ENCODE assay signal across 24 cellular contexts in genomic region chr12:101847325-101847724, GRCh38. TPM values are rescaled to one million over a fixed set of nuclear protein-coding genes. Genes with fewer than 3 reads are reported as not detected.
A peak's percentile ranks its signal among the peaks of the same experiment; 100 is the strongest.
DNase-seq lines count a peak whose midpoint lies in the region; ATAC-seq, FAIRE-seq and TF ChIP-seq lines count a peak whose summit lies in the region.
"Had no signal": no experiment of that assay in that cellular context is flagged by ENCODE, and none has a peak within 500 bp of the region (broad histone marks: within the 10 kb centered on the region; RNA-seq: fewer than 3 reads in every experiment).

No MANE protein-coding gene starts in this region.

- POLR2A ChIA-PET in PC-3 (lab: Charles Lee; ENCODE audit: unreplicated experiment): no interaction called here
- POLR2A ChIA-PET in H1 (lab: Charles Lee; ENCODE audit: partially characterized antibody): no interaction called here

- no peak overlapping the region for H4K91ac ChIP-seq in H1 (replicated peaks; ENCODE audit: insufficient read length, low read length)

- DNase-seq in GM12891 (ENCODE audit: insufficient read length, low spot score) (no peak), PC-3 (no peak), H1 (ENCODE audit: low read depth in 1 of 2, low spot score in 2 of 2) (no peak), osteoblast (ENCODE audit: insufficient read length, low spot score, missing footprints) (no peak), GM13976 (ENCODE audit: low spot score) (no peak), lower leg skin (ENCODE audit: low spot score in 2 of 2) (no peak)
- no peak for DNase-seq in activated T-cell treated with anti-CD3 and anti-CD28 coated beads, Interleukin-2, amount 50 U/mL, for 4 hours
- DNase-seq: AML-193; BE2C; CD4-positive, alpha-beta T cell; CD8-positive, alpha-beta memory T cell; DMS 273 treated with DMSO at 0.1 percent for 48 hours; DMS79; EL; GDM1; GM23248; H9 had no signal

- no peak overlapping the region for H2BK120ac ChIP-seq in H1 (replicated peaks; ENCODE audit: low read depth, low read length)

- H3K4me3 Mint-ChIP-seq in activated T-cell treated with anti-CD3 and anti-CD28 coated beads, Interleukin-2, amount 50 U/mL, for 4 hours: no peak overlapping the region
- H3K4me3 Mint-ChIP-seq: CD14-positive monocyte; CD4-positive, alpha-beta T cell; CD8-positive, alpha-beta memory T cell; H9 had no signal

- H2AK5ac ChIP-seq in H1 (ENCODE audit: low read depth, low read length): no peak overlapping the region

- H3K23me2 ChIP-seq in H1 (ENCODE audit: low read depth, low read length): no peaks in the 10 kb centered on the region

- no peak overlapping the region for H4K5ac ChIP-seq in H1 (ENCODE audit: insufficient read length, low read depth, low read length)

- no peak overlapping the region for H3K4me3 ChIP-seq in PC-3 (ENCODE audit: low read length)
- no peak overlapping the region for H3K4me3 ChIP-seq in H1 (ENCODE audit: extremely low read depth in 1 of 4, insufficient read depth in 2 of 4, low read depth in 3 of 4, low read length in 4 of 4)
- H3K4me3 ChIP-seq in osteoblast (ENCODE audit: insufficient read depth, low read length): no peak overlapping the region
- H3K4me3 ChIP-seq in lower leg skin (ENCODE audit: low read depth, poor library complexity, severe bottlenecking): no peak overlapping the region
- H3K4me3 ChIP-seq: BLaER1 treated with 17β-estradiol and CSF1 and Interleukin-3, amounts not matched to agents 10 nM and 100 nM; GM12878; GM23248 had no signal

- no peak for TF ChIP-seq EP300 in H1 (IDR thresholded peaks at IDR 0.05; ENCODE audit: borderline replicate concordance in 1 of 2, low read depth in 2 of 2, low read length in 2 of 2)

- WGBS in H1 (ENCODE audit: extremely low coverage in 1 of 2, insufficient coverage in 1 of 2, insufficient read length in 1 of 2, insufficient replicate concordance in 2 of 2, low coverage in 1 of 2, low lambda C conversion rate in 2 of 2, missing lambda C conversion rate in 1 of 2), 2 experiments: 77% methylated on average over 5 of the region's 5 CpGs; no CpG with 5 or more reads in 1 of the 2 experiments
- WGBS in lower leg skin, 2 donors: 72 to 77% methylated on average over 5 of the region's 5 CpGs

- no peaks in the 10 kb centered on the region for H3K27me3 Mint-ChIP-seq in activated T-cell treated with anti-CD3 and anti-CD28 coated beads, Interleukin-2, amount 50 U/mL, for 4 hours (ENCODE audit: low read depth)
- H3K27me3 Mint-ChIP-seq: CD4-positive, alpha-beta T cell; CD8-positive, alpha-beta memory T cell had no signal

- no peak overlapping the region for H2AFZ ChIP-seq in PC-3 (ENCODE audit: low read length)
- H2AFZ ChIP-seq in H1 (ENCODE audit: low read length): no peak overlapping the region
- H2AFZ ChIP-seq in osteoblast (ENCODE audit: low read length): peak overlapping the region; percentile 35
- H2AFZ ChIP-seq: GM23248 had no signal

- H3K9ac ChIP-seq in PC-3 (ENCODE audit: low read length) (no peak overlapping the region), H1 (replicated peaks in 1 of 4; ENCODE audit: extremely low read depth in 1 of 4, low read depth in 3 of 4, low read length in 3 of 4) (no peak overlapping the region)
- H3K9ac ChIP-seq: BLaER1 treated with 17β-estradiol and CSF1 and Interleukin-3, amounts not matched to agents 10 nM and 100 nM; GM23248 had no signal

- H2BK12ac ChIP-seq in H1 (ENCODE audit: low read depth, low read length): no peak overlapping the region

- H4K20me1 ChIP-seq in PC-3 (ENCODE audit: low read length) (no peaks in the 10 kb centered on the region), H1 (replicated peaks in 1 of 2; ENCODE audit: control insufficient read depth in 1 of 2, insufficient read depth in 2 of 2, low read length in 2 of 2) (no peaks in the 10 kb centered on the region), osteoblast (ENCODE audit: insufficient read depth, low read length) (no peaks in the 10 kb centered on the region)
- H4K20me1 ChIP-seq: BLaER1 treated with 17β-estradiol and CSF1 and Interleukin-3, amounts not matched to agents 10 nM and 100 nM had no signal

- FAIRE-seq in GM12891 (lab: Jason Lieb, UNC): peak; percentile 16
- no peak for FAIRE-seq in H1 (lab: Jason Lieb, UNC)
- FAIRE-seq: A204.1, D721Med, GM12878 had no signal

- H3K4ac ChIP-seq in H1 (replicated peaks; ENCODE audit: insufficient read length, low read depth, low read length): no peak overlapping the region

- H3K79me1 ChIP-seq in H1 (ENCODE audit: low read depth, low read length): no peaks in the 10 kb centered on the region

- no peak overlapping the region for H3K14ac ChIP-seq in H1 (ENCODE audit: insufficient read length)

- no peak overlapping the region for H2BK15ac ChIP-seq in H1 (ENCODE audit: low read length)

- H4K8ac ChIP-seq in H1 (ENCODE audit: extremely low read depth, insufficient read depth, low read length): no peak overlapping the region

- in situ Hi-C loops in GM13976 (cut with MboI; ENCODE audit: low sequenced_read_pairs, unreplicated experiment): no loop called here

- TF ChIP-seq CTCF in PC-3 (conservative IDR thresholded peaks at IDR 0.05; ENCODE audit: low read depth, low read length): 0 out of 2 replicates have a peak, but pooled peaks have one; percentile 18
- TF ChIP-seq CTCF in H1 (IDR thresholded peaks at IDR 0.05; ENCODE audit: control extremely low read depth in 1 of 3, insufficient read depth in 1 of 3, low read depth in 1 of 3, low read length in 3 of 3): no peak
- no peak for TF ChIP-seq CTCF in osteoblast (IDR thresholded peaks at IDR 0.05; ENCODE audit: extremely low read depth, low read depth, low read length)
- TF ChIP-seq CTCF in GM13976 (IDR thresholded peaks at IDR 0.05; ENCODE audit: borderline replicate concordance, control extremely low read depth, extremely low read depth, insufficient read depth, missing control alignments): no peak
- no peak for TF ChIP-seq CTCF in lower leg skin (IDR thresholded peaks at IDR 0.05)

- H3K36me3 Mint-ChIP-seq in activated T-cell treated with anti-CD3 and anti-CD28 coated beads, Interleukin-2, amount 50 U/mL, for 4 hours (ENCODE audit: insufficient read depth): no peaks in the 10 kb centered on the region
- H3K36me3 Mint-ChIP-seq: CD14-positive monocyte; CD8-positive, alpha-beta memory T cell had no signal

- peak overlapping the region; percentile 59 for H3K56ac ChIP-seq in H1 (replicated peaks; ENCODE audit: insufficient read length, low read depth, low read length)

- no peak for ATAC-seq in PC-3
- no peak for ATAC-seq in activated T-cell treated with anti-CD3 and anti-CD28 coated beads, Interleukin-2, amount 50 U/mL, for 4 hours
- ATAC-seq in HG02852 (IDR thresholded peaks at IDR 0.05; ENCODE audit: unreplicated experiment): no peak
- ATAC-seq: GM12878, HCT116 had no signal

- TF ChIP-seq RAD21 in H1 (IDR thresholded peaks at IDR 0.05 in 1 of 2, conservative IDR thresholded peaks at IDR 0.05 in 1 of 2; ENCODE audit: low read depth in 2 of 2, low read length in 2 of 2): no peak

- CTCF ChIA-PET in PC-3 (lab: Charles Lee) (no interaction called here), H1 (lab: Charles Lee; ENCODE audit: partially characterized antibody) (interaction anchor here (0.6 to 16.1 kb wide), 4 partner anchors 7 to 1846 kb away, joined by 3 to 190 read pairs (median 10); partner anchors contain the start of gene GNPTAB)

- H3K9me3 ChIP-seq in PC-3 (ENCODE audit: low read length): no peaks in the 10 kb centered on the region
- H3K9me3 ChIP-seq in H1 (ENCODE audit: insufficient read depth in 2 of 2, low read depth in 1 of 2, low read length in 1 of 2): no peaks in the 10 kb centered on the region
- no peaks in the 10 kb centered on the region for H3K9me3 ChIP-seq in osteoblast (ENCODE audit: low read depth, low read length)
- H3K9me3 ChIP-seq: BE2C; BLaER1 treated with 17β-estradiol and CSF1 and Interleukin-3, amounts not matched to agents 10 nM and 100 nM had no signal

- no peak for TF ChIP-seq POLR2A in GM12891 (IDR thresholded peaks at IDR 0.05; ENCODE audit: low read depth, low read length)
- TF ChIP-seq POLR2A in H1 (IDR thresholded peaks at IDR 0.05; ENCODE audit: control extremely low read depth in 1 of 2, low read depth in 2 of 2, low read length in 2 of 2): no peak
- no peak for TF ChIP-seq POLR2A in lower leg skin (IDR thresholded peaks at IDR 0.05)

- no peak overlapping the region for H2BK5ac ChIP-seq in H1 (ENCODE audit: low read depth, low read length)

- no TSS peak for BruUV-seq in PC-3 (replicated peaks; lab: Mats Ljungman, UMichigan)

- H3K79me2 ChIP-seq in PC-3 (ENCODE audit: low read length): no peaks in the 10 kb centered on the region
- H3K79me2 ChIP-seq in H1 (ENCODE audit: control insufficient read depth in 1 of 2, insufficient read depth in 2 of 2, low read length in 2 of 2): no peaks in the 10 kb centered on the region
- H3K79me2 ChIP-seq in osteoblast (ENCODE audit: insufficient read depth, low read length): no peaks in the 10 kb centered on the region

- H3K4me2 ChIP-seq in PC-3 (ENCODE audit: low read length) (no peak overlapping the region), H1 (ENCODE audit: insufficient read depth in 1 of 2, low read depth in 2 of 2, low read length in 2 of 2) (no peak overlapping the region), osteoblast (ENCODE audit: insufficient read depth, low read length) (no peak overlapping the region)
- H3K4me2 ChIP-seq: BLaER1 treated with 17β-estradiol and CSF1 and Interleukin-3, amounts not matched to agents 10 nM and 100 nM had no signal

- H3K23ac ChIP-seq in H1 (ENCODE audit: insufficient read length): peak overlapping the region; percentile 32

- H3K36me3 ChIP-seq in PC-3 (ENCODE audit: low read depth, low read length) (no peaks in the 10 kb centered on the region), H1 (ENCODE audit: control insufficient read depth in 2 of 4, insufficient read depth in 4 of 4, low read length in 3 of 4) (no peaks in the 10 kb centered on the region), osteoblast (ENCODE audit: insufficient read depth, low read length) (no peaks in the 10 kb centered on the region)
- H3K36me3 ChIP-seq: BE2C; BLaER1 treated with 17β-estradiol and CSF1 and Interleukin-3, amounts not matched to agents 10 nM and 100 nM had no signal

- H3K9me2 ChIP-seq in PC-3 (replicated peaks; ENCODE audit: low read length): no peaks in the 10 kb centered on the region

- no peaks in the 10 kb centered on the region for H3K9me3 Mint-ChIP-seq in activated T-cell treated with anti-CD3 and anti-CD28 coated beads, Interleukin-2, amount 50 U/mL, for 4 hours
- H3K9me3 Mint-ChIP-seq: CD14-positive monocyte; CD4-positive, alpha-beta T cell; CD8-positive, alpha-beta memory T cell; H9 had no signal

- H3K4me1 Mint-ChIP-seq in activated T-cell treated with anti-CD3 and anti-CD28 coated beads, Interleukin-2, amount 50 U/mL, for 4 hours (ENCODE audit: low read depth): no peaks in the 10 kb centered on the region
- H3K4me1 Mint-ChIP-seq: CD8-positive, alpha-beta memory T cell; H9 had no signal

- no peak overlapping the region for H3K18ac ChIP-seq in H1 (ENCODE audit: extremely low read depth, low read length)

- no peaks in the 10 kb centered on the region for H3F3A ChIP-seq in PC-3 (ENCODE audit: low read length, unreplicated experiment)

- no peaks in the 10 kb centered on the region for H3K4me1 ChIP-seq in PC-3 (ENCODE audit: insufficient read depth, low read length)
- H3K4me1 ChIP-seq in H1 (replicated peaks in 1 of 4; ENCODE audit: control insufficient read depth in 3 of 4, insufficient read depth in 4 of 4, low read length in 3 of 4): no peaks in the 10 kb centered on the region
- no peaks in the 10 kb centered on the region for H3K4me1 ChIP-seq in osteoblast (ENCODE audit: insufficient read depth, low read length)
- H3K4me1 ChIP-seq: BE2C had no signal

- intact Hi-C loops in PC-3 (cut with micrococcal nuclease) (no loop called here), lower leg skin (cut with DNase I; ENCODE audit: low total_unique reads) (no loop called here)

- H3K27ac ChIP-seq in PC-3 (ENCODE audit: low read length): no peak overlapping the region
- H3K27ac ChIP-seq in H1 (ENCODE audit: low read depth, low read length): no peak overlapping the region
- no peak overlapping the region for H3K27ac ChIP-seq in osteoblast (ENCODE audit: low read depth, low read length)
- H3K27ac ChIP-seq: BLaER1 treated with 17β-estradiol and CSF1 and Interleukin-3, amounts not matched to agents 10 nM and 100 nM; GM23248 had no signal

- H3K27me3 ChIP-seq in PC-3 (ENCODE audit: low read length) (no peaks in the 10 kb centered on the region), H1 (replicated peaks in 1 of 4; ENCODE audit: control insufficient read depth in 3 of 4, extremely low read depth in 1 of 4, insufficient read depth in 3 of 4, low read length in 3 of 4) (no peaks in the 10 kb centered on the region), osteoblast (ENCODE audit: insufficient read depth, low read length) (no peaks in the 10 kb centered on the region)
- H3K27me3 ChIP-seq: BE2C; BLaER1 treated with 17β-estradiol and CSF1 and Interleukin-3, amounts not matched to agents 10 nM and 100 nM had no signal

- H2BK20ac ChIP-seq in H1 (ENCODE audit: low read length): no peak overlapping the region

RNA-seq across cellular contexts. Expression of gene GNPTAB, which starts 16.6 kb away (rescaled TPM):
- polyA plus RNA-seq in GM12891 (2012; ENCODE audit: low read depth, missing spikeins): 12.4 TPM
- 21.0 and 22.1 TPM in 2 replicates for total RNA-seq in PC-3 (2014; rRNA removed)
- 51.3 and 54.6 TPM in 2 replicates for total RNA-seq in H1 (2021; fragmentation: NEBNext Ultra II Directional; extraction: Animal tissue kit (Norgen Biotek cat#: 25700))
- 14.3 and 21.5 TPM in 2 replicates for polyA plus RNA-seq in H1 (2011; rRNA removed)
- 24.0 TPM for polyA plus RNA-seq in H1 (2011; cell fraction: cytosol; rRNA removed)
- polyA plus RNA-seq in H1 (2011; cell fraction: nucleus; rRNA removed): 21.3 TPM
- 22.9 to 45.7 TPM (median 29.2 TPM) in 4 replicates for polyA plus RNA-seq in H1 (2012, experiment 1 of 2)
- 2.5 TPM for polyA plus RNA-seq in H1 (2012, experiment 2 of 2)
- polyA plus RNA-seq in H1 (2013, experiment 1 of 2): 32.0 TPM
- polyA plus RNA-seq in H1 (2013, experiment 2 of 2): 34.8 TPM
- 76.7 and 97.7 TPM in 2 replicates for polyA minus RNA-seq in H1 (2011; rRNA and poly(A)+ RNA removed)
- polyA minus RNA-seq in H1 (2011; cell fraction: cytosol; rRNA and poly(A)+ RNA removed): 23.4 TPM
- 65.5 TPM for polyA minus RNA-seq in H1 (2011; cell fraction: nucleus; rRNA and poly(A)+ RNA removed)
- 93.0 and 93.1 TPM in 2 replicates for total RNA-seq in osteoblast
- total RNA-seq in lower leg skin: 10 to 100 TPM; 24.3 to 45.9 (median 32.6) TPM
- 10 to 100 TPM; 25.3 to 31.9 (median 29.6) TPM for total RNA-seq in activated T-cell treated with anti-CD3 and anti-CD28 coated beads, Interleukin-2, amount 50 U/mL, for 4 hours

RNA-seq across cellular contexts. Expression of gene DRAM1, which starts 30.1 kb away (rescaled TPM):
- 37.6 TPM for polyA plus RNA-seq in GM12891 (2012; ENCODE audit: low read depth, missing spikeins)
- total RNA-seq in PC-3 (2014; rRNA removed) (4.0 and 5.2 TPM in 2 replicates), osteoblast (141 and 150 TPM in 2 replicates), lower leg skin (1 to 10 TPM; 4.5 to 8.1 (median 5.9) TPM)
- total RNA-seq in H1 (2021; fragmentation: NEBNext Ultra II Directional; extraction: Animal tissue kit (Norgen Biotek cat#: 25700)): 5.7 and 6.2 TPM in 2 replicates
- 3.0 and 4.6 TPM in 2 replicates for polyA plus RNA-seq in H1 (2011; rRNA removed)
- polyA plus RNA-seq in H1 (2011; cell fraction: cytosol; rRNA removed): 2.9 TPM
- 4.2 TPM for polyA plus RNA-seq in H1 (2011; cell fraction: nucleus; rRNA removed)
- polyA plus RNA-seq in H1 (2012, experiment 1 of 2): 5.9 to 9.3 TPM (median 6.5 TPM) in 4 replicates
- 2.0 TPM for polyA plus RNA-seq in H1 (2012, experiment 2 of 2)
- polyA plus RNA-seq in H1 (2013, experiment 1 of 2): 6.8 TPM
- polyA plus RNA-seq in H1 (2013, experiment 2 of 2): 7.8 TPM
- 6.5 and 7.7 TPM in 2 replicates for polyA minus RNA-seq in H1 (2011; rRNA and poly(A)+ RNA removed)
- polyA minus RNA-seq in H1 (2011; cell fraction: cytosol; rRNA and poly(A)+ RNA removed): 2.9 TPM
- 13.9 TPM for polyA minus RNA-seq in H1 (2011; cell fraction: nucleus; rRNA and poly(A)+ RNA removed)
- total RNA-seq in activated T-cell treated with anti-CD3 and anti-CD28 coated beads, Interleukin-2, amount 50 U/mL, for 4 hours: 1 to 10 TPM; 1.7 to 3.4 (median 3.1) TPM

Comparison
In these comparisons a context has a peak if more than half of its experiments do, and no peak if none do; other contexts are left out.
1. RNA of gene DRAM1, which starts 30.1 kb away (total RNA-seq): 141 to 150 TPM in osteoblast; 4.5 to 8.1 TPM in lower leg skin, 5.7 to 6.2 TPM in H1, 4.0 to 5.2 TPM in PC-3 and 1.7 to 3.4 TPM in activated T-cell treated with anti-CD3 and anti-CD28 coated beads, Interleukin-2, amount 50 U/mL, for 4 hours; every median in the first group is over 10 times any median in the second.